8 cellular contexts compared by ENCODE assay signal in the genomic region with DNA sequence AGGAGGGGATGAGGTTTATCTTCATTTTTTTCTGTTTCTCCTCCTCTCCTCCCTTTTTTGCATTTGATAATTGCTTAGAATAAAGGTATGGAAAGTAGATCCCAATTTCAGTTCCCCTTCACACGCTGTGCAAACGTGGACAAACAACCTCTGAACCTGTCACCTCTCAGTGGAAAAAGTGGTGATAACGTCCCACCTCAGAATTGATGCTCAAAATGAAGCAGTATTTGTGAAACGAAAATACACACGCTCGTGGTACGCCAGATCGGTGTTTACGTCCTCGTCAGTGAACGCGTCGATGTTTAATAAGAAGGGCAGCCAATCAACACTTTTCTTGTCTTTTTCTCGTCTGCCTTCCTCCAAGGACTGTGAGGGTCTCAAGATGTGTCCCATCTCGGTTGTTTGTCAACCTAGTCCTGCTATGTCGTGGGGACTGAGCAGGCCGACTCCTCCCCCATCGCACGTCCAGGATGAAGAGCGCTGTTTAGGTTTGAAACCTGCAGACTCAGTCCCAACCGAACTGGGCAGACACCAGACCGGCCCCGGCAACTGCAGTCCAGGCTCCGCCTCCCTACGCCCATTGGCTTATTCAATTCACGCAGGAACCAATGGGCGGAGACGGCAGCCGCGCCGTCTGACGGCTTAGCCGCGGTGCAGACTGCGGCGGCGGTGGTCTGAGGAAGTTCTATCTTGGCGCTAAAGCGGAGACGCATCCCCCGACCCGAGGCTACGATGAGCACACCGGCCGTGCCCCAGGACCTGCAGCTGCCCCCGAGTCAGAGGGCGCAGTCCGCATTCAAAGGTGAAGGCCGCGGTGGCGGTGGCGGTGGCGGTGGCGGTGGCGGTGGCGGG. TPM values are rescaled to one million over a fixed set of nuclear protein-coding genes. Genes with fewer than 3 reads are reported as not detected.
DNase-seq lines count a peak whose midpoint lies in the region; ATAC-seq and TF ChIP-seq lines count a peak whose summit lies in the region.

A gene with protein sequence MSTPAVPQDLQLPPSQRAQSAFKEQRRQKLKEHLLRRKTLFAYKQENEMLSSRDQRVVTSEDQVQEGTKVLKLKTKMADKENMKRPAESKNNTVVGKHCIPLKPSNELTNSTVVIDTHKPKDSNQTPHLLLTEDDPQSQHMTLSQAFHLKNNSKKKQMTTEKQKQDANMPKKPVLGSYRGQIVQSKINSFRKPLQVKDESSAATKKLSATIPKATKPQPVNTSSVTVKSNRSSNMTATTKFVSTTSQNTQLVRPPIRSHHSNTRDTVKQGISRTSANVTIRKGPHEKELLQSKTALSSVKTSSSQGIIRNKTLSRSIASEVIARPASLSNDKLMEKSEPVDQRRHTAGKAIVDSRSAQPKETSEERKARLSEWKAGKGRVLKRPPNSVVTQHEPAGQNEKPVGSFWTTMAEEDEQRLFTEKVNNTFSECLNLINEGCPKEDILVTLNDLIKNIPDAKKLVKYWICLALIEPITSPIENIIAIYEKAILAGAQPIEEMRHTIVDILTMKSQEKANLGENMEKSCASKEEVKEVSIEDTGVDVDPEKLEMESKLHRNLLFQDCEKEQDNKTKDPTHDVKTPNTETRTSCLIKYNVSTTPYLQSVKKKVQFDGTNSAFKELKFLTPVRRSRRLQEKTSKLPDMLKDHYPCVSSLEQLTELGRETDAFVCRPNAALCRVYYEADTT (plus strand): TSS at position 654 of the 852 bp plus-strand sequence. CDS start 79 bp downstream, at position 733.

- peaks cover 49% of the 10 kb centered on the region for H3K36me3 Mint-ChIP-seq in activated T-cell treated with anti-CD3 and anti-CD28 coated beads, Interleukin-2, amount 50 U/mL, for 24 hours (ENCODE audit: low read depth)

- no peaks in the 10 kb centered on the region for H3K27me3 Mint-ChIP-seq in activated T-cell treated with anti-CD3 and anti-CD28 coated beads, Interleukin-2, amount 50 U/mL, for 24 hours

- peak within 1 kb of the TSS; percentile 96 for H3K27ac ChIP-seq in esophagus (ENCODE audit: low read depth in 2 of 2, low read length in 1 of 2)
- H3K27ac ChIP-seq in muscle layer of colon (ENCODE audit: low read depth, low read length): peak within 1 kb of the TSS; percentile 92

- WGBS in esophagus, 2 donors: 0 to 1% methylated on average over 47 to 56 of the region's 56 CpGs

- no peaks in the 10 kb centered on the region for H3K27me3 ChIP-seq in esophagus (ENCODE audit: control insufficient read depth in 1 of 2, insufficient read depth in 2 of 2, low read length in 2 of 2)
- H3K27me3 ChIP-seq in muscle layer of colon (ENCODE audit: control insufficient read depth in 1 of 2, insufficient read depth in 2 of 2, low read length in 2 of 2): no peaks in the 10 kb centered on the region

- H3K9ac ChIP-seq in muscle layer of colon (ENCODE audit: low read length): peak within 1 kb of the TSS; percentile 77

- H3K4me3 ChIP-seq in esophagus (ENCODE audit: low read depth in 1 of 2, low read length in 2 of 2): peak within 1 kb of the TSS; percentile 83 to 88
- H3K4me3 ChIP-seq in muscle layer of colon (ENCODE audit: low read depth in 1 of 2, low read length in 2 of 2): peak within 1 kb of the TSS; percentile 53 to 91

- no peaks in the 10 kb centered on the region for H3K9me3 ChIP-seq in esophagus (ENCODE audit: control insufficient read depth in 2 of 2, insufficient read depth in 1 of 2, low read depth in 1 of 2, low read length in 1 of 2)
- H3K9me3 ChIP-seq in muscle layer of colon (ENCODE audit: low read length): no peaks in the 10 kb centered on the region

- DNase-seq in DMS153 treated with DMSO at 0.1 percent for 48 hours (lab: John Stamatoyannopoulos, UW; ENCODE audit: unreplicated experiment) (peak; percentile 85), KBM-7 (peak; percentile 97)
- peak; percentile 94 for DNase-seq in activated T-cell treated with anti-CD3 and anti-CD28 coated beads, Interleukin-2, amount 50 U/mL, for 24 hours
- peak; percentile 89 for DNase-seq in stimulated activated CD8-positive, alpha-beta memory T cell treated with anti-CD3 and anti-CD28 coated beads, Interleukin-7, amount 100 ng/mL, for 24 hours (ENCODE audit: low read depth)

- in situ Hi-C loops in KBM-7 (cut with MboI; ENCODE audit: low pct_unique_long_range_greater_than_20kb, low sequenced_read_pairs): no loop called here

- H3K36me3 ChIP-seq in esophagus (ENCODE audit: control insufficient read depth in 2 of 2, insufficient read depth in 2 of 2, low read length in 1 of 2): no peaks in the 10 kb centered on the region
- H3K36me3 ChIP-seq in muscle layer of colon (ENCODE audit: insufficient read depth, low read length): no peaks in the 10 kb centered on the region

- peak within 1 kb of the TSS; percentile 94 for H3K4me3 Mint-ChIP-seq in activated T-cell treated with anti-CD3 and anti-CD28 coated beads, Interleukin-2, amount 50 U/mL, for 24 hours

- no peaks in the 10 kb centered on the region for H3K9me3 Mint-ChIP-seq in activated T-cell treated with anti-CD3 and anti-CD28 coated beads, Interleukin-2, amount 50 U/mL, for 24 hours

- H3K27ac Mint-ChIP-seq in activated T-cell treated with anti-CD3 and anti-CD28 coated beads, Interleukin-2, amount 50 U/mL, for 24 hours: peak within 1 kb of the TSS; percentile 99

- H3K4me1 ChIP-seq in esophagus (ENCODE audit: control insufficient read depth in 2 of 2, insufficient read depth in 2 of 2, low read length in 1 of 2): no peaks in the 10 kb centered on the region
- peaks cover 8% of the 10 kb centered on the region for H3K4me1 ChIP-seq in muscle layer of colon (ENCODE audit: insufficient read depth, low read length)

- peaks cover 41% of the 10 kb centered on the region for H3K4me1 Mint-ChIP-seq in activated T-cell treated with anti-CD3 and anti-CD28 coated beads, Interleukin-2, amount 50 U/mL, for 24 hours (ENCODE audit: low read depth)

- ATAC-seq in GM21717 (IDR thresholded peaks at IDR 0.05; ENCODE audit: unreplicated experiment): peak; percentile 83

TF ChIP-seq in PFSK-1, 5 proteins besides CTCF, POLR2A, EP300 and RAD21:
- TF ChIP-seq FOXP2 (optimal IDR thresholded peaks at IDR 0.05; ENCODE audit: borderline replicate concordance, extremely low read depth, extremely low read length, insufficient read depth) (no peak), TAF1 (IDR thresholded peaks at IDR 0.05; ENCODE audit: borderline replicate concordance, insufficient read depth, low read length) (peak; percentile 70; the same call in 1 of the 2 replicates), POLR2AphosphoS5 (IDR thresholded peaks at IDR 0.05; ENCODE audit: low read depth, low read length) (peak; percentile 81), SIN3A (IDR thresholded peaks at IDR 0.05; ENCODE audit: borderline replicate concordance, insufficient read depth, low read length) (peak; percentile 18; the same call in 1 of the 2 replicates)
- TF ChIP-seq, protein P1, sequence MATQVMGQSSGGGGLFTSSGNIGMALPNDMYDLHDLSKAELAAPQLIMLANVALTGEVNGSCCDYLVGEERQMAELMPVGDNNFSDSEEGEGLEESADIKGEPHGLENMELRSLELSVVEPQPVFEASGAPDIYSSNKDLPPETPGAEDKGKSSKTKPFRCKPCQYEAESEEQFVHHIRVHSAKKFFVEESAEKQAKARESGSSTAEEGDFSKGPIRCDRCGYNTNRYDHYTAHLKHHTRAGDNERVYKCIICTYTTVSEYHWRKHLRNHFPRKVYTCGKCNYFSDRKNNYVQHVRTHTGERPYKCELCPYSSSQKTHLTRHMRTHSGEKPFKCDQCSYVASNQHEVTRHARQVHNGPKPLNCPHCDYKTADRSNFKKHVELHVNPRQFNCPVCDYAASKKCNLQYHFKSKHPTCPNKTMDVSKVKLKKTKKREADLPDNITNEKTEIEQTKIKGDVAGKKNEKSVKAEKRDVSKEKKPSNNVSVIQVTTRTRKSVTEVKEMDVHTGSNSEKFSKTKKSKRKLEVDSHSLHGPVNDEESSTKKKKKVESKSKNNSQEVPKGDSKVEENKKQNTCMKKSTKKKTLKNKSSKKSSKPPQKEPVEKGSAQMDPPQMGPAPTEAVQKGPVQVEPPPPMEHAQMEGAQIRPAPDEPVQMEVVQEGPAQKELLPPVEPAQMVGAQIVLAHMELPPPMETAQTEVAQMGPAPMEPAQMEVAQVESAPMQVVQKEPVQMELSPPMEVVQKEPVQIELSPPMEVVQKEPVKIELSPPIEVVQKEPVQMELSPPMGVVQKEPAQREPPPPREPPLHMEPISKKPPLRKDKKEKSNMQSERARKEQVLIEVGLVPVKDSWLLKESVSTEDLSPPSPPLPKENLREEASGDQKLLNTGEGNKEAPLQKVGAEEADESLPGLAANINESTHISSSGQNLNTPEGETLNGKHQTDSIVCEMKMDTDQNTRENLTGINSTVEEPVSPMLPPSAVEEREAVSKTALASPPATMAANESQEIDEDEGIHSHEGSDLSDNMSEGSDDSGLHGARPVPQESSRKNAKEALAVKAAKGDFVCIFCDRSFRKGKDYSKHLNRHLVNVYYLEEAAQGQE (IDR thresholded peaks at IDR 0.05; ENCODE audit: insufficient read depth in 1 of 2, low read depth in 2 of 2, low read length in 2 of 2): no peak
TF ChIP-seq in PFSK-1: peak in this region for 3.

RNA-seq across cellular contexts. Expression of the gene that starts here (rescaled TPM):
- polyA plus RNA-seq in PFSK-1 (2012; ENCODE audit: insufficient read length, low read depth): 17.5 TPM
- 1 to 10 TPM; 5.2 to 8.6 TPM for polyA plus RNA-seq in esophagus

Comparison
In these comparisons a context has a peak if more than half of its experiments do, and no peak if none do; other contexts are left out.
1. Peak in every context shown above with its lines: DNase-seq, ATAC-seq, H3K4me3 ChIP-seq and H3K27ac ChIP-seq.